In the genomic region with DNA sequence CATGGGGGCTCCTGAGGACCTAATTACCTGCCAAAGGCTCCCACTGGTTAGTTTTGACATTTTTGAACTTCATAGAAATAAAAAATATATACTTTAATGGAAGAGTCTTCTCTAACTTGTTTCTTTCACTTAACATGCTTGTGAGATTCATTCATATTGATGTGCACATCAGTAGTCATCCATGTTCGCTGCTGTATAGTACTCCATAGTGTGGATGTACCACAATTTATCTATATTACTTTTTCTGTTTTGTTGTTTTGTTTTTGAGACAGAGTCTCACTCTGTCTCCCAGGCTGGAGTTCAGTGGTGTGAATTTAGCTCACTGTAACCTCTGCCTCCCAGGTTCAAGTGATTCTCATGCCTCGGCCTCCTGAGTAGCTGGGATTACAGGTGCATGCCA, we compare ENCODE assay signal across 10 cellular contexts.
"Had no signal": no experiment of that assay in that cellular context is flagged by ENCODE, and none has a peak within 500 bp of the region (broad histone marks: within the 10 kb centered on the region; RNA-seq: fewer than 3 reads in every experiment).

No MANE protein-coding gene starts in this region.

- DNase-seq: GM23248, GOT3, H9, HCEC 1CT, HFFc6, IMR-90, KBM-7 had no signal

- H2AFZ ChIP-seq: GM23248 had no signal

- H3K4me2 ChIP-seq: KMS-11 had no signal

- H3K9ac ChIP-seq: GM23248, KMS-11 had no signal

- FAIRE-seq: H54, HTR-8/SVneo had no signal

- H3K4me3 ChIP-seq: GM23248 had no signal

- H3K27ac ChIP-seq: GM23248, KMS-11 had no signal
